In genomic region chr3:194306771-194307640, GRCh38 we compare ENCODE assay signal across 10 cellular contexts. TPM values are rescaled to one million over a fixed set of nuclear protein-coding genes. Genes with fewer than 3 reads are reported as not detected.
DNase-seq lines count a peak whose midpoint lies in the region; ATAC-seq and TF ChIP-seq lines count a peak whose summit lies in the region.
"Had no signal": no experiment of that assay in that cellular context is flagged by ENCODE, and none has a peak within 500 bp of the region (broad histone marks: within the 10 kb centered on the region; RNA-seq: fewer than 3 reads in every experiment).

No MANE protein-coding gene starts in this region.

- peaks cover 29% of the 10 kb centered on the region for H3K4me1 Mint-ChIP-seq in neural progenitor cell

- H3K36me3 Mint-ChIP-seq in neural progenitor cell: no peaks in the 10 kb centered on the region

- H3K27me3 Mint-ChIP-seq in neural progenitor cell (ENCODE audit: insufficient read depth, low read depth): peaks cover 45% of the 10 kb centered on the region

- ATAC-seq in GM19025 (IDR thresholded peaks at IDR 0.05; ENCODE audit: low read depth, unreplicated experiment) (peak; percentile 44), HG02798 (IDR thresholded peaks at IDR 0.05; ENCODE audit: poor library complexity, unreplicated experiment) (peak; percentile 53)

- peak overlapping the region; percentile 60 for H3K4me3 ChIP-seq in OCI-LY3 (ENCODE audit: low read length)
- H3K4me3 ChIP-seq in neural progenitor cell: no peak overlapping the region
- H3K4me3 ChIP-seq in stomach: no peak overlapping the region

- intact Hi-C loops in stomach (cut with DNase I; ENCODE audit: low total_unique reads): no loop called here

- H3K27me3 ChIP-seq in OCI-LY3 (ENCODE audit: low read depth, low read length): peaks cover 57% of the 10 kb centered on the region
- H3K27me3 ChIP-seq in neural progenitor cell: peaks cover 10% of the 10 kb centered on the region
- H3K27me3 ChIP-seq in stomach: peaks cover 0 to 7% (median 0%) of the 10 kb centered on the region in 3 donors

- no peak for TF ChIP-seq POLR2A in stomach (IDR thresholded peaks at IDR 0.05)

- H3K36me3 ChIP-seq in OCI-LY3 (replicated peaks; ENCODE audit: low read depth, low read length) (no peaks in the 10 kb centered on the region), neural progenitor cell (no peaks in the 10 kb centered on the region), stomach (no peaks in the 10 kb centered on the region)

- H3K9me3 Mint-ChIP-seq in neural progenitor cell: peaks cover 6% of the 10 kb centered on the region

- H3K27ac ChIP-seq in OCI-LY3 (ENCODE audit: low read length): peak overlapping the region; percentile 93
- no peak overlapping the region for H3K27ac ChIP-seq in neural progenitor cell
- H3K27ac ChIP-seq in stomach: no peak overlapping the region

- H3K4me1 ChIP-seq in OCI-LY3 (ENCODE audit: low read length) (peaks cover 55% of the 10 kb centered on the region), neural progenitor cell (peaks cover 51% of the 10 kb centered on the region), stomach (peaks cover 0 to 12% (median 8%) of the 10 kb centered on the region in 4 donors)

- TF ChIP-seq EP300 in stomach (IDR thresholded peaks at IDR 0.05): no peak

- H2AFZ ChIP-seq in OCI-LY3 (ENCODE audit: low read depth, low read length): no peak overlapping the region
- H2AFZ ChIP-seq in neural progenitor cell (replicated peaks): no peak overlapping the region

- H3K9ac ChIP-seq in OCI-LY3 (ENCODE audit: low read length): peak overlapping the region; percentile 50; the same call in 1 of the 2 replicates
- H3K9ac ChIP-seq in neural progenitor cell: no peak overlapping the region

- H3K4me2 ChIP-seq in OCI-LY3 (ENCODE audit: low read length) (peak overlapping the region; percentile 87), neural progenitor cell (peak overlapping the region; percentile 63)

- no peak overlapping the region for H3K27ac Mint-ChIP-seq in neural progenitor cell

- H3K79me2 ChIP-seq in OCI-LY3 (ENCODE audit: low read length) (no peaks in the 10 kb centered on the region), neural progenitor cell (ENCODE audit: low read depth) (no peaks in the 10 kb centered on the region)

- no peaks in the 10 kb centered on the region for H3K9me3 ChIP-seq in OCI-LY3 (ENCODE audit: insufficient read depth, low read length)
- H3K9me3 ChIP-seq in neural progenitor cell (ENCODE audit: low read depth): no peaks in the 10 kb centered on the region
- no peaks in the 10 kb centered on the region for H3K9me3 ChIP-seq in stomach

- 53 to 65% (median 55%) methylated on average over 13 of the region's 13 CpGs for WGBS in stomach, 5 donors

- no peak overlapping the region for H3K4me3 Mint-ChIP-seq in neural progenitor cell

- DNase-seq in neural progenitor cell (ENCODE audit: low spot score) (no peak), stomach (no peak), NCI-H526 treated with DMSO at 0.1 percent for 48 hours (lab: John Stamatoyannopoulos, UW) (no peak), HK-2 (ENCODE audit: unreplicated experiment) (no peak), OCI-M2 (lab: John Stamatoyannopoulos, UW; ENCODE audit: unreplicated experiment) (no peak)

- H3F3A ChIP-seq in neural progenitor cell (ENCODE audit: low read depth): peaks cover 28% of the 10 kb centered on the region

- TF ChIP-seq CTCF in OCI-LY3 (IDR thresholded peaks at IDR 0.05; ENCODE audit: low read depth, low read length): no peak
- no peak for TF ChIP-seq CTCF in neural progenitor cell (IDR thresholded peaks at IDR 0.05)
- no peak for TF ChIP-seq CTCF in stomach (IDR thresholded peaks at IDR 0.05)

- H4K20me1 ChIP-seq in OCI-LY3 (ENCODE audit: insufficient read depth, low read length) (no peaks in the 10 kb centered on the region), neural progenitor cell (ENCODE audit: low read depth) (no peaks in the 10 kb centered on the region)

RNA-seq across cellular contexts. Expression of gene CPN2, which starts 44.1 kb away (rescaled TPM):
- total RNA-seq in neural progenitor cell (ENCODE audit: low replicate concordance) (not detected in 2 replicates), stomach (not detected)
- polyA plus RNA-seq in stomach: not detected
- total RNA-seq: bronchial epithelial cell, M059J had no signal
